1 cellular context compared by ENCODE assay signal in the genomic region with DNA sequence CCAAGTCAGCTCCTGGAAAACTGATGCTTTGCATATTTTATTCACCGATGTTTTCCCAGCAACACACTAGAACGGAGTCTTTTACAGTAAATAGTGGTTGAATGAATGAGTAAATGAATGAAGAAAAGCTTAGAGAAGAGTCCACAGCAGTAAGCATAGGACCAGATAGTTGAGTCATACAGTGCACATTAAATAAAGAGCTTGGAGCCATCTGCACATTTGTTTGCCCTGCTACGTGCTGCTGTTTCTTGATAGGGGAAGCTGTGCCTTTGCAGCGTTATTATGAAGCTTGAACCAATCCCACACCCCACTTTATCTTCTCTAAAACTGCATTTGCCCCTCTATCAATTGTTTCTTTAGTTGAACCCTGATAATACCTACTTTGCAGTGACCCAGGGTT.
TF ChIP-seq lines count a peak whose summit lies in the region.

No MANE protein-coding gene starts in this region.

TF ChIP-seq in IMR-90, 13 proteins besides CTCF, POLR2A, EP300 and RAD21 (continued from another document):
- no peak for TF ChIP-seq NFE2L2 (IDR thresholded peaks at IDR 0.05; ENCODE audit: low read depth, low read length)
- no peak for TF ChIP-seq RCOR1 (IDR thresholded peaks at IDR 0.05; ENCODE audit: insufficient replicate concordance, low read length)
- TF ChIP-seq, protein P1, sequence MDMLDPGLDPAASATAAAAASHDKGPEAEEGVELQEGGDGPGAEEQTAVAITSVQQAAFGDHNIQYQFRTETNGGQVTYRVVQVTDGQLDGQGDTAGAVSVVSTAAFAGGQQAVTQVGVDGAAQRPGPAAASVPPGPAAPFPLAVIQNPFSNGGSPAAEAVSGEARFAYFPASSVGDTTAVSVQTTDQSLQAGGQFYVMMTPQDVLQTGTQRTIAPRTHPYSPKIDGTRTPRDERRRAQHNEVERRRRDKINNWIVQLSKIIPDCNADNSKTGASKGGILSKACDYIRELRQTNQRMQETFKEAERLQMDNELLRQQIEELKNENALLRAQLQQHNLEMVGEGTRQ (IDR thresholded peaks at IDR 0.05; ENCODE audit: low read depth, low read length), result no peak
- TF ChIP-seq SMC3 (IDR thresholded peaks at IDR 0.05; ENCODE audit: low read depth, low read length), result no peak
- no peak for TF ChIP-seq BHLHE40 (IDR thresholded peaks at IDR 0.05; ENCODE audit: low read depth, low read length)
